ENCODE assay signal across 26 cellular contexts in genomic region chr18:46353460-46353859, GRCh38.
"Had no signal": no experiment of that assay in that cellular context is flagged by ENCODE, and none has a peak within 500 bp of the region (broad histone marks: within the 10 kb centered on the region; RNA-seq: fewer than 3 reads in every experiment).

No MANE protein-coding gene starts in this region.

- DNase-seq: colonic mucosa; effector CD8-positive, alpha-beta T cell; endodermal cell; foreskin fibroblast; gastrocnemius medialis; islet precursor cell; kidney glomerular epithelial cell; left colon; left ventricle myocardium inferior; lower lobe of right lung; naive thymus-derived CD8-positive, alpha-beta T cell; nucleus accumbens; right cardiac atrium; stimulated activated CD4-positive, alpha-beta T cell treated with anti-CD3 and anti-CD28 coated beads, Interleukin-4, amount 100 ng/mL, for 4 hours; stimulated activated naive CD8-positive, alpha-beta T cell treated with anti-CD3 and anti-CD28 coated beads, Interleukin-15, Interleukin-2, amounts not matched to agents 100 U/mL and 50 U/mL, for 24 hours; substantia nigra; testis; tibial artery had no signal

- H3K4me3 Mint-ChIP-seq: dendritic cell treated with granulocyte-macrophage colony-stimulating factor and Interleukin-4, amounts not matched to agents 40 ng/mL and 50 ng/mL, for 4 days; endodermal cell; naive thymus-derived CD8-positive, alpha-beta T cell; stimulated activated memory B cell treated with anti-CD40 and anti-IgM and Interleukin-4, amounts not matched to agents 10 μg/mL and 1 μg/mL and 100 μg/mL, for 72 hours; type B pancreatic cell had no signal

- H3K4me1 Mint-ChIP-seq: stimulated activated memory B cell treated with anti-CD40 and anti-IgM and Interleukin-4, amounts not matched to agents 10 μg/mL and 1 μg/mL and 100 μg/mL, for 72 hours had no signal

- H3K4me1 ChIP-seq: colonic mucosa, lower lobe of right lung, prostate gland, testis, tibial artery had no signal

- H3K27me3 ChIP-seq: colonic mucosa, gastrocnemius medialis, hepatocyte, sigmoid colon, testis, tibial artery had no signal

- H3K27ac Mint-ChIP-seq: dendritic cell treated with granulocyte-macrophage colony-stimulating factor and Interleukin-4, amounts not matched to agents 40 ng/mL and 50 ng/mL, for 4 days; endodermal cell; naive thymus-derived CD8-positive, alpha-beta T cell; stimulated activated memory B cell treated with anti-CD40 and anti-IgM and Interleukin-4, amounts not matched to agents 10 μg/mL and 1 μg/mL and 100 μg/mL, for 72 hours; type B pancreatic cell had no signal

- H3K36me3 Mint-ChIP-seq: naive thymus-derived CD8-positive, alpha-beta T cell; stimulated activated memory B cell treated with anti-CD40 and anti-IgM and Interleukin-4, amounts not matched to agents 10 μg/mL and 1 μg/mL and 100 μg/mL, for 72 hours had no signal

- H3K27ac ChIP-seq: colonic mucosa, epithelial cell of prostate, gastrocnemius medialis, hepatocyte, left ventricle myocardium inferior, lower lobe of right lung, prostate gland, sigmoid colon, testis, tibial artery had no signal

- H3K9me3 ChIP-seq: colonic mucosa, gastrocnemius medialis, left ventricle myocardium inferior, lower lobe of right lung, prostate gland, sigmoid colon, testis, tibial artery had no signal

- H3K27me3 Mint-ChIP-seq: dendritic cell treated with granulocyte-macrophage colony-stimulating factor and Interleukin-4, amounts not matched to agents 40 ng/mL and 50 ng/mL, for 4 days; naive thymus-derived CD8-positive, alpha-beta T cell; type B pancreatic cell had no signal

- H3K4me3 ChIP-seq: colonic mucosa, gastrocnemius medialis, hepatocyte, left ventricle myocardium inferior, lower lobe of right lung, prostate gland, sigmoid colon, testis, tibial artery had no signal

- H3K9me3 Mint-ChIP-seq: dendritic cell treated with granulocyte-macrophage colony-stimulating factor and Interleukin-4, amounts not matched to agents 40 ng/mL and 50 ng/mL, for 4 days; endodermal cell; naive thymus-derived CD8-positive, alpha-beta T cell; stimulated activated memory B cell treated with anti-CD40 and anti-IgM and Interleukin-4, amounts not matched to agents 10 μg/mL and 1 μg/mL and 100 μg/mL, for 72 hours; type B pancreatic cell had no signal

- H3K36me3 ChIP-seq: colonic mucosa, gastrocnemius medialis, left ventricle myocardium inferior, lower lobe of right lung, prostate gland, sigmoid colon, tibial artery had no signal

- ATAC-seq: esophagus mucosa; gastrocnemius medialis; left colon; lower lobe of right lung; naive thymus-derived CD8-positive, alpha-beta T cell; right cardiac atrium; stimulated activated memory B cell treated with anti-CD40 and anti-IgM and Interleukin-4, amounts not matched to agents 10 μg/mL and 1 μg/mL and 100 μg/mL, for 72 hours; stimulated activated naive CD8-positive, alpha-beta T cell treated with anti-CD3 and anti-CD28 coated beads, Interleukin-15, Interleukin-2, amounts not matched to agents 100 U/mL and 50 U/mL, for 24 hours had no signal
